19 cellular contexts compared by ENCODE assay signal in genomic region chr2:213087040-213087439, GRCh38.
DNase-seq lines count a peak whose midpoint lies in the region; ATAC-seq and TF ChIP-seq lines count a peak whose summit lies in the region.
"Had no signal": no experiment of that assay in that cellular context is flagged by ENCODE, and none has a peak within 500 bp of the region (broad histone marks: within the 10 kb centered on the region; RNA-seq: fewer than 3 reads in every experiment).

No MANE protein-coding gene starts in this region.

- H3K27ac ChIP-seq in dorsolateral prefrontal cortex = no peak overlapping the region
- H3K27ac ChIP-seq: adrenal gland, SK-N-MC, upper lobe of left lung had no signal

- DNase-seq in NAMALWA (ENCODE audit: low spot score) (peak; percentile 7), NCI-H128 (lab: John Stamatoyannopoulos, UW; ENCODE audit: unreplicated experiment) (no peak), SIG-M5 (lab: John Stamatoyannopoulos, UW) (no peak), dorsolateral prefrontal cortex (no peak)
- DNase-seq: activated effector memory CD4-positive, alpha-beta T cell treated with Interleukin-2 at 50 U/mL for 16 hours; adrenal gland; DMS79; foreskin fibroblast; hypothalamus; IMR-90; NCI-H187; NCI-H2227 treated with DMSO at 0.1 percent for 48 hours; posterior cingulate gyrus; upper lobe of left lung had no signal

- ATAC-seq in GM18520 (IDR thresholded peaks at IDR 0.05; ENCODE audit: unreplicated experiment) (peak; percentile 74), GM18870 (IDR thresholded peaks at IDR 0.05; ENCODE audit: unreplicated experiment) (peak; percentile 74), HG02798 (IDR thresholded peaks at IDR 0.05; ENCODE audit: poor library complexity, unreplicated experiment) (peak; percentile 57)

- no peaks in the 10 kb centered on the region for H3K27me3 ChIP-seq in dorsolateral prefrontal cortex
- H3K27me3 ChIP-seq: adrenal gland, MG63, upper lobe of left lung had no signal

- no peak overlapping the region for H3K4me3 ChIP-seq in dorsolateral prefrontal cortex
- H3K4me3 ChIP-seq: adrenal gland, MG63, SK-N-MC, upper lobe of left lung had no signal

- no peak for TF ChIP-seq CTCF in dorsolateral prefrontal cortex (IDR thresholded peaks at IDR 0.05 in 54 of 56, conservative IDR thresholded peaks at IDR 0.05 in 2 of 56; ENCODE audit: low read depth in 1 of 56, partially characterized antibody in 56 of 56)

- intact Hi-C loops in dorsolateral prefrontal cortex (cut with DNase I) = no loop called here
